ENCODE assay signal across 7 cellular contexts in genomic region chr1:116591282-116591681, GRCh38. TPM values are rescaled to one million over a fixed set of nuclear protein-coding genes. Genes with fewer than 3 reads are reported as not detected.
DNase-seq lines count a peak whose midpoint lies in the region; FAIRE-seq and TF ChIP-seq lines count a peak whose summit lies in the region.
"Not testable (repeated sequence)": the region's sequence is repeated elsewhere in the genome, so short reads cannot be mapped to it uniquely, and the experiment has no call there.

No MANE protein-coding gene starts in this region.

- H3K4me2 ChIP-seq in GM23248 (ENCODE audit: unreplicated experiment); endothelial cell of umbilical vein (ENCODE audit: insufficient read depth, low read length): not testable (repeated sequence)

- not testable (repeated sequence) for H3K36me3 ChIP-seq in GM23248 (ENCODE audit: low read depth); bronchial epithelial cell (ENCODE audit: control insufficient read depth, insufficient read depth, low read length); endothelial cell of umbilical vein (ENCODE audit: control insufficient read depth in 2 of 2, extremely low read depth in 1 of 2, insufficient read depth in 2 of 2, low read length in 2 of 2)

- in situ Hi-C loops in GM23248 (cut with MboI) = loop anchor here (25.0 kb wide), 1 partner anchor 471 kb away; the partner anchor contains the start of gene TTF2

- H3K27me3 ChIP-seq in GM23248 (replicated peaks; ENCODE audit: insufficient read depth); bronchial epithelial cell (ENCODE audit: control insufficient read depth, insufficient read depth, low read length); endothelial cell of umbilical vein (ENCODE audit: control insufficient read depth in 2 of 2, insufficient read depth in 2 of 2, low read length in 2 of 2): not testable (repeated sequence)

- not testable (repeated sequence) for TF ChIP-seq POLR2A in endothelial cell of umbilical vein (IDR thresholded peaks at IDR 0.05; ENCODE audit: low read depth, low read length)

- H3K4me1 ChIP-seq in GM23248 (ENCODE audit: insufficient read depth); endothelial cell of umbilical vein (ENCODE audit: control insufficient read depth, extremely low read depth, insufficient read depth, low read length): not testable (repeated sequence)

- not testable (repeated sequence) for H3K9me1 ChIP-seq in endothelial cell of umbilical vein (replicated peaks; ENCODE audit: control insufficient read depth, extremely low read depth, insufficient read depth, low read length)

- not testable (repeated sequence) for FAIRE-seq in bronchial epithelial cell (lab: Jason Lieb, UNC)
- FAIRE-seq in endothelial cell of umbilical vein (lab: Jason Lieb, UNC) = peak; percentile 49

- not testable (repeated sequence) for H3F3A ChIP-seq in GM23248 (ENCODE audit: insufficient read depth)

- not testable (repeated sequence) for H3K4me3 ChIP-seq in GM23248; bronchial epithelial cell (ENCODE audit: low read depth, low read length); endothelial cell of umbilical vein (replicated peaks in 1 of 3; ENCODE audit: insufficient read depth in 1 of 3, low read depth in 1 of 3, low read length in 3 of 3)

- peak; percentile 29 for DNase-seq in GM23248
- peak; percentile 24 for DNase-seq in astrocyte of the hippocampus (ENCODE audit: low read depth, low spot score)
- peak; percentile 20 for DNase-seq in bronchial epithelial cell (ENCODE audit: low read depth)
- DNase-seq in endothelial cell of umbilical vein (ENCODE audit: low read depth, low spot score) = not testable (repeated sequence)
- peak; percentile 10 for DNase-seq in iris pigment epithelial cell (ENCODE audit: low read depth)
- DNase-seq in renal cortical epithelial cell (ENCODE audit: low read depth) = peak; percentile 53

- dilution Hi-C loops in endothelial cell of umbilical vein (cut with MboI; ENCODE audit: extremely low pct_ligation_motif_present, low sequenced_read_pairs) = not testable (repeated sequence)

- not testable (repeated sequence) for BruUV-seq in endothelial cell of umbilical vein (replicated peaks; lab: Mats Ljungman, UMichigan)

- H3K9me3 ChIP-seq in GM23248 (ENCODE audit: low read depth); endothelial cell of umbilical vein (replicated peaks; ENCODE audit: control insufficient read depth, insufficient read depth, low read length): not testable (repeated sequence)

- H3K9ac ChIP-seq in GM23248; endothelial cell of umbilical vein (replicated peaks; ENCODE audit: extremely low read depth, insufficient read depth, low read length): not testable (repeated sequence)

- TF ChIP-seq RAD21 in Ishikawa (IDR thresholded peaks at IDR 0.05; ENCODE audit: low read depth) = not testable (repeated sequence)

- WGBS in GM23248 (ENCODE audit: low coverage in 1 of 2, low lambda C conversion rate in 2 of 2, missing lambda C conversion rate in 2 of 2), 2 experiments = 78 to 81% methylated on average over 2 of the region's 2 CpGs

- H3K9me2 ChIP-seq in GM23248 (ENCODE audit: insufficient read depth) = not testable (repeated sequence)

- not testable (repeated sequence) for TF ChIP-seq CTCF in bronchial epithelial cell (IDR thresholded peaks at IDR 0.05; ENCODE audit: insufficient read depth, low read length, severe bottlenecking); endothelial cell of umbilical vein (IDR thresholded peaks at IDR 0.05; ENCODE audit: extremely low read depth in 1 of 2, insufficient read depth in 1 of 2, low read depth in 1 of 2, low read length in 2 of 2)

- CTCF ChIA-PET in endothelial cell of umbilical vein (lab: Charles Lee) = interaction anchor here (2.6 kb wide), 1 partner anchor 16 kb away, joined by 9 read pairs; no protein-coding TSS in a partner anchor

- H3K79me2 ChIP-seq in GM23248 (ENCODE audit: insufficient read depth); endothelial cell of umbilical vein (ENCODE audit: control insufficient read depth, insufficient read depth, low read length): not testable (repeated sequence)

- not testable (repeated sequence) for TF ChIP-seq EP300 in Ishikawa (IDR thresholded peaks at IDR 0.05; ENCODE audit: borderline replicate concordance)

- intact Hi-C loops in endothelial cell of umbilical vein (cut with micrococcal nuclease) = not testable (repeated sequence)

- not testable (repeated sequence) for H2AFZ ChIP-seq in GM23248; endothelial cell of umbilical vein (ENCODE audit: low read depth, low read length)

- not testable (repeated sequence) for H4K20me1 ChIP-seq in GM23248 (ENCODE audit: insufficient read depth); endothelial cell of umbilical vein (replicated peaks; ENCODE audit: control insufficient read depth, extremely low read depth, insufficient read depth, low read length)

- POLR2A ChIA-PET in endothelial cell of umbilical vein (lab: Charles Lee) = not testable (repeated sequence)

- H3K27ac ChIP-seq in GM23248; endothelial cell of umbilical vein (ENCODE audit: insufficient read depth, low read depth, low read length): not testable (repeated sequence)

TF ChIP-seq in Ishikawa, 13 proteins besides CTCF, POLR2A, EP300 and RAD21:
- peak; percentile 37; the same call in 1 of the 2 replicates for TF ChIP-seq USF1 (IDR thresholded peaks at IDR 0.05)

RNA-seq across cellular contexts. Expression of gene CD58, which starts 20.5 kb away (rescaled TPM):
- 14.1 and 16.9 TPM in 2 replicates for total RNA-seq in GM23248 (2014; rRNA removed; shearing (Covaris generic))
- polyA plus RNA-seq in GM23248 (2016; fragmentation: Nextera tagmentation; extraction: Ambion mirVana) = 30.0 and 31.7 TPM in 2 replicates
- total RNA-seq in bronchial epithelial cell = 18.2 and 25.2 TPM in 2 replicates
- total RNA-seq in endothelial cell of umbilical vein = 9.8 and 12.3 TPM in 2 replicates
- polyA plus RNA-seq in endothelial cell of umbilical vein = 12.3 and 12.7 TPM in 2 replicates
- polyA plus RNA-seq in endothelial cell of umbilical vein (2011; cell fraction: cytosol; rRNA removed) = 13.9 and 14.5 TPM in 2 replicates
- 13.9 and 14.2 TPM in 2 replicates for polyA plus RNA-seq in endothelial cell of umbilical vein (2011; cell fraction: nucleus; rRNA removed)
- 13.0 and 13.6 TPM in 2 replicates for polyA plus RNA-seq in endothelial cell of umbilical vein (2012)
- polyA minus RNA-seq in endothelial cell of umbilical vein = 12.5 and 12.6 TPM in 2 replicates
- polyA minus RNA-seq in endothelial cell of umbilical vein (2011; cell fraction: cytosol; rRNA and poly(A)+ RNA removed) = 16.5 TPM
- 10.0 and 16.6 TPM in 2 replicates for polyA minus RNA-seq in endothelial cell of umbilical vein (2011; cell fraction: nucleus; rRNA and poly(A)+ RNA removed)
- total RNA-seq in renal cortical epithelial cell = 45.4 and 62.3 TPM in 2 replicates
